ENCODE assay signal across 8 cellular contexts in genomic region chr3:196073188-196073838, GRCh38. TPM values are rescaled to one million over a fixed set of nuclear protein-coding genes. Genes with fewer than 3 reads are reported as not detected.
A peak's percentile ranks its signal among the peaks of the same experiment; 100 is the strongest.
DNase-seq lines count a peak whose midpoint lies in the region; ATAC-seq and TF ChIP-seq lines count a peak whose summit lies in the region.

No MANE protein-coding gene starts in this region.

- H3K9me3 Mint-ChIP-seq in activated CD4-positive, alpha-beta T cell treated with anti-CD3 and anti-CD28 coated beads, Interleukin-2, amount 10 ng/mL, durations not matched to agents 7 days and 5 days, result no peaks in the 10 kb centered on the region

- WGBS in lung, 2 donors, result 38 to 44% methylated on average over 7 of the region's 7 CpGs

- no peaks in the 10 kb centered on the region for H3K4me1 ChIP-seq in lung (ENCODE audit: control insufficient read depth in 2 of 2, insufficient read depth in 2 of 2, low read length in 2 of 2)

- intact Hi-C loops in dorsolateral prefrontal cortex (cut with DNase I), result loop anchor here in 1 of 2 donors (1.0 kb wide), 1 partner anchor 123 kb away; no protein-coding TSS in a partner anchor

- POLR2A ChIA-PET in activated CD4-positive, alpha-beta T cell treated with anti-CD3 and anti-CD28 coated beads, Interleukin-2, amount 10 ng/mL, durations not matched to agents 7 days and 5 days (lab: Charles Lee), result interaction anchor here (0.6 to 0.9 kb wide), 2 partner anchors 26 to 113 kb away, joined by 3 to 4 read pairs; no protein-coding TSS in a partner anchor

- peaks cover 10 to 40% of the 10 kb centered on the region in 2 donors for H3K36me3 ChIP-seq in lung (ENCODE audit: control insufficient read depth in 2 of 2, insufficient read depth in 2 of 2, low read length in 2 of 2)

- H3K27ac ChIP-seq in dorsolateral prefrontal cortex (peak overlapping the region in 7 of 59 donors; percentile 1 to 42 (median 10)), lung (ENCODE audit: low read depth in 1 of 2, low read length in 1 of 2) (no peak overlapping the region)

- ATAC-seq in HG03159 (IDR thresholded peaks at IDR 0.05; ENCODE audit: unreplicated experiment), result peak; percentile 52
- peak; percentile 90 for ATAC-seq in lung (ENCODE audit: insufficient read depth, low FRiP score)
- no peak for ATAC-seq in HG03045 (IDR thresholded peaks at IDR 0.05; ENCODE audit: unreplicated experiment)

- H3K4me1 Mint-ChIP-seq in activated CD4-positive, alpha-beta T cell treated with anti-CD3 and anti-CD28 coated beads, Interleukin-2, amount 10 ng/mL, durations not matched to agents 7 days and 5 days, result peaks cover 34% of the 10 kb centered on the region

- H3K4me3 Mint-ChIP-seq in activated CD4-positive, alpha-beta T cell treated with anti-CD3 and anti-CD28 coated beads, Interleukin-2, amount 10 ng/mL, durations not matched to agents 7 days and 5 days, result no peak overlapping the region

- H3K27ac Mint-ChIP-seq in activated CD4-positive, alpha-beta T cell treated with anti-CD3 and anti-CD28 coated beads, Interleukin-2, amount 10 ng/mL, durations not matched to agents 7 days and 5 days, result no peak overlapping the region

- H3K27me3 ChIP-seq in dorsolateral prefrontal cortex (no peaks in the 10 kb centered on the region), lung (ENCODE audit: control insufficient read depth, insufficient read depth) (no peaks in the 10 kb centered on the region)

- DNase-seq in GM10266 (ENCODE audit: extremely low spot score), result peak; percentile 78
- DNase-seq in NCI-H524 (lab: John Stamatoyannopoulos, UW), result peak; percentile 60 to 79
- peak; percentile 81 for DNase-seq in activated CD4-positive, alpha-beta T cell treated with anti-CD3 and anti-CD28 coated beads, Interleukin-2, amount 10 ng/mL, durations not matched to agents 7 days and 5 days
- peak in 8 of 10 donors; percentile 42 to 75 (median 55) for DNase-seq in dorsolateral prefrontal cortex
- peak; percentile 60 for DNase-seq in lung (ENCODE audit: low spot score)
- DNase-seq in stimulated activated CD8-positive, alpha-beta memory T cell treated with anti-CD3 and anti-CD28 coated beads, Interleukin-15, amount 100 ng/mL, for 48 hours (ENCODE audit: low read depth in 2 of 2), result peak; percentile 24 to 26

- TF ChIP-seq CTCF in GM10266 (IDR thresholded peaks at IDR 0.05; ENCODE audit: control insufficient read depth, insufficient read depth, low read depth, missing control alignments) (peak; percentile 84), dorsolateral prefrontal cortex (IDR thresholded peaks at IDR 0.05 in 54 of 56, conservative IDR thresholded peaks at IDR 0.05 in 2 of 56; ENCODE audit: low read depth in 1 of 56, partially characterized antibody in 56 of 56) (peak; percentile 61 to 92 (median 83)), lung (IDR thresholded peaks at IDR 0.05; ENCODE audit: control extremely low read depth, extremely low read depth) (peak; percentile 66)

- no peaks in the 10 kb centered on the region for H3K27me3 Mint-ChIP-seq in activated CD4-positive, alpha-beta T cell treated with anti-CD3 and anti-CD28 coated beads, Interleukin-2, amount 10 ng/mL, durations not matched to agents 7 days and 5 days

- H3K4me3 ChIP-seq in dorsolateral prefrontal cortex, result no peak overlapping the region
- H3K4me3 ChIP-seq in lung, result no peak overlapping the region

- CTCF ChIA-PET in activated CD4-positive, alpha-beta T cell treated with anti-CD3 and anti-CD28 coated beads, Interleukin-2, amount 10 ng/mL, durations not matched to agents 7 days and 5 days (lab: Charles Lee), result interaction anchor here (0.6 to 4.3 kb wide), 25 partner anchors 9 to 147 kb away, joined by 3 to 40 read pairs (median 4); no protein-coding TSS in a partner anchor

- peaks cover 61% of the 10 kb centered on the region for H3K36me3 Mint-ChIP-seq in activated CD4-positive, alpha-beta T cell treated with anti-CD3 and anti-CD28 coated beads, Interleukin-2, amount 10 ng/mL, durations not matched to agents 7 days and 5 days (ENCODE audit: low read depth)

- no peaks in the 10 kb centered on the region for H3K9me3 ChIP-seq in lung (ENCODE audit: control insufficient read depth in 2 of 2, insufficient read depth in 1 of 2, low read length in 1 of 2)

RNA-seq across cellular contexts. Expression of gene TFRC, which starts 8.6 kb away (rescaled TPM):
- 100 to 1,000 TPM; 234 to 239 TPM for total RNA-seq in activated CD4-positive, alpha-beta T cell treated with anti-CD3 and anti-CD28 coated beads, Interleukin-2, amount 10 ng/mL, durations not matched to agents 7 days and 5 days
- 100 to 1,000 TPM in 60 of 120 experiments, 10 to 100 TPM in 60; 54.9 to 178 (median 99.8) TPM for total RNA-seq in dorsolateral prefrontal cortex
- 100 to 1,000 TPM; 148 to 259 TPM for total RNA-seq in lung
- 10 to 100 TPM; 28.1 to 77.2 TPM for polyA plus RNA-seq in lung

Comparison
In these comparisons a context has a peak if more than half of its experiments do, and no peak if none do; other contexts are left out.
1. DNase-seq: peak in every context shown above with its lines; median percentile 81 in activated CD4-positive, alpha-beta T cell treated with anti-CD3 and anti-CD28 coated beads, Interleukin-2, amount 10 ng/mL, durations not matched to agents 7 days and 5 days; 78 in GM10266; 70 in NCI-H524; 60 in lung; 55 in dorsolateral prefrontal cortex; 25 in stimulated activated CD8-positive, alpha-beta memory T cell treated with anti-CD3 and anti-CD28 coated beads, Interleukin-15, amount 100 ng/mL, for 48 hours.